In genomic region chr2:30622452-30622851, GRCh38 we compare ENCODE assay signal across 18 cellular contexts.
DNase-seq lines count a peak whose midpoint lies in the region; ATAC-seq and TF ChIP-seq lines count a peak whose summit lies in the region.
"Had no signal": no experiment of that assay in that cellular context is flagged by ENCODE, and none has a peak within 500 bp of the region (broad histone marks: within the 10 kb centered on the region; RNA-seq: fewer than 3 reads in every experiment).

No MANE protein-coding gene starts in this region.

- H3K36me3 ChIP-seq in DND-41 (ENCODE audit: insufficient read depth, low read length) = no peaks in the 10 kb centered on the region
- H3K36me3 ChIP-seq in trophoblast cell (ENCODE audit: control insufficient read depth in 1 of 2, insufficient read depth in 2 of 2, low read length in 2 of 2) = no peaks in the 10 kb centered on the region
- H3K36me3 ChIP-seq: gastrocnemius medialis, ovary had no signal

- H3K9me3 Mint-ChIP-seq in activated naive CD4-positive, alpha-beta T cell treated with anti-CD3 and anti-CD28 coated beads, Interleukin-2, amount 50 U/mL, for 72 hours = no peaks in the 10 kb centered on the region
- peaks cover 0 to 8% (median 0%) of the 10 kb centered on the region in 3 donors for H3K9me3 Mint-ChIP-seq in T-cell

- POLR2A ChIA-PET in T-cell (lab: Charles Lee) = interaction anchor here in 1 of 2 donors (0.7 kb wide), 1 partner anchor 71 kb away, joined by 3 read pairs; no protein-coding TSS in a partner anchor

- peaks cover 14% of the 10 kb centered on the region for H3K79me1 ChIP-seq in trophoblast cell (ENCODE audit: low read length)

- H2AFZ ChIP-seq in DND-41 (ENCODE audit: low read depth, low read length) (no peak overlapping the region), trophoblast cell (ENCODE audit: insufficient read depth, low read length, poor library complexity) (no peak overlapping the region)

- H2AK5ac ChIP-seq in trophoblast cell (ENCODE audit: low read length) = peak overlapping the region; percentile 7

- peak overlapping the region; percentile 74 for H2BK12ac ChIP-seq in trophoblast cell (ENCODE audit: low read length)

- peak overlapping the region; percentile 10 for H3K4ac ChIP-seq in trophoblast cell (ENCODE audit: low read depth, low read length)

- peak overlapping the region; percentile 1 for H4K8ac ChIP-seq in trophoblast cell (ENCODE audit: low read depth, low read length)

- H3K18ac ChIP-seq in trophoblast cell (ENCODE audit: low read length) = peak overlapping the region; percentile 2

- no peak overlapping the region for H3K27ac ChIP-seq in DND-41 (ENCODE audit: low read length)
- peak overlapping the region; percentile 92 for H3K27ac ChIP-seq in trophoblast cell (ENCODE audit: low read depth, low read length)
- H3K27ac ChIP-seq: gastrocnemius medialis, ovary, SK-N-MC had no signal

- DNase-seq in activated naive CD4-positive, alpha-beta T cell treated with anti-CD3 and anti-CD28 coated beads, Interleukin-2, amount 50 U/mL, for 72 hours (ENCODE audit: low spot score in 2 of 2) = no peak
- no peak for DNase-seq in activated naive CD4-positive, alpha-beta T cell (lab: John Stamatoyannopoulos, UW)
- peak; percentile 10 for DNase-seq in DND-41
- DNase-seq in T-cell = peak in 17 of 34 experiments; percentile 1 to 29 (median 11)
- peak; percentile 42 to 64 for DNase-seq in trophoblast cell
- DNase-seq in NOMO-1 treated with dmso at 0.1 percent for 144 hours (lab: John Stamatoyannopoulos, UW; ENCODE audit: unreplicated experiment) = no peak
- DNase-seq: activated gamma-delta T cell treated with Interleukin-2 at 50 U/mL for 16 hours; effector CD4-positive, alpha-beta T cell; gastrocnemius medialis; IMR-90; kidney glomerular epithelial cell; mesenchymal stem cell; NCI-H1694; ovary had no signal

- no CpG with 5 or more reads among the region's 4 CpGs for WGBS in trophoblast cell (ENCODE audit: extremely low coverage, insufficient coverage, insufficient read length)

- H4K20me1 ChIP-seq in DND-41 (ENCODE audit: insufficient read depth, low read length) = no peaks in the 10 kb centered on the region

- H3K36me3 Mint-ChIP-seq in activated naive CD4-positive, alpha-beta T cell treated with anti-CD3 and anti-CD28 coated beads, Interleukin-2, amount 50 U/mL, for 72 hours = peaks cover 15 to 31% of the 10 kb centered on the region in 2 donors
- peaks cover 23% of the 10 kb centered on the region for H3K36me3 Mint-ChIP-seq in T-cell

- H3K4me3 ChIP-seq in DND-41 (ENCODE audit: low read depth in 1 of 2, low read length in 2 of 2) (no peak overlapping the region), trophoblast cell (ENCODE audit: low read depth, low read length) (no peak overlapping the region)
- H3K4me3 ChIP-seq: gastrocnemius medialis, ovary, SK-N-MC had no signal

- H3K27me3 ChIP-seq in DND-41 (ENCODE audit: insufficient read depth, low read length, poor library complexity) (no peaks in the 10 kb centered on the region), trophoblast cell (ENCODE audit: insufficient read depth, low read length) (no peaks in the 10 kb centered on the region)
- H3K27me3 ChIP-seq: gastrocnemius medialis, ovary had no signal

- peak overlapping the region; percentile 76 for H2BK120ac ChIP-seq in trophoblast cell (ENCODE audit: insufficient read depth, low read length, poor library complexity)

- H3K27ac Mint-ChIP-seq in activated naive CD4-positive, alpha-beta T cell treated with anti-CD3 and anti-CD28 coated beads, Interleukin-2, amount 50 U/mL, for 72 hours = peak overlapping the region; percentile 4 to 31
- peak overlapping the region in 1 of 2 donors; percentile 18 for H3K27ac Mint-ChIP-seq in T-cell

- CTCF ChIA-PET in T-cell (lab: Charles Lee) = interaction anchor here (0.7 kb wide), 2 partner anchors 219 to 730 kb away, joined by 5 read pairs; no protein-coding TSS in a partner anchor

- no peak overlapping the region for H4K12ac ChIP-seq in trophoblast cell (ENCODE audit: low read depth, low read length)

- no peak overlapping the region for H3K4me3 Mint-ChIP-seq in T-cell

- ATAC-seq in activated naive CD4-positive, alpha-beta T cell treated with anti-CD3 and anti-CD28 coated beads, Interleukin-2, amount 50 U/mL, for 72 hours = no peak
- peak; percentile 60; the same call in 2 of the 3 replicates for ATAC-seq in DND-41 (ENCODE audit: insufficient read depth, low read depth)
- peak in 3 of 4 experiments; percentile 56 to 78 (median 75) for ATAC-seq in T-cell (replicated peaks in 1 of 4)
- no peak for ATAC-seq in HG03025 (IDR thresholded peaks at IDR 0.05; ENCODE audit: low FRiP score, unreplicated experiment)
- ATAC-seq: esophagus mucosa, gastrocnemius medialis, sciatic nerve had no signal

- peaks cover 13 to 32% (median 19%) of the 10 kb centered on the region in 3 donors for H3K4me1 Mint-ChIP-seq in T-cell

- no peaks in the 10 kb centered on the region for H3K27me3 Mint-ChIP-seq in T-cell

- TF ChIP-seq CTCF in DND-41 (IDR thresholded peaks at IDR 0.05; ENCODE audit: borderline replicate concordance, extremely low read depth, low read length, poor library complexity, severe bottlenecking) = no peak

- peak overlapping the region; percentile 73 for H3K14ac ChIP-seq in trophoblast cell (ENCODE audit: low read length)

- no peak overlapping the region for H3K4me2 ChIP-seq in DND-41 (ENCODE audit: insufficient read depth, low read length)
- H3K4me2 ChIP-seq in trophoblast cell (ENCODE audit: low read length) = no peak overlapping the region

- peak overlapping the region; percentile 74 for H2BK5ac ChIP-seq in trophoblast cell (ENCODE audit: low read depth, low read length, poor library complexity)

- H3K23ac ChIP-seq in trophoblast cell (ENCODE audit: low read length) = no peak overlapping the region

- H3K4me1 ChIP-seq in DND-41 (ENCODE audit: insufficient read depth, low read length) (no peaks in the 10 kb centered on the region; the same call in 1 of the 2 replicates), trophoblast cell (ENCODE audit: control insufficient read depth in 1 of 2, insufficient read depth in 2 of 2, low read length in 2 of 2) (peaks cover 13 to 15% of the 10 kb centered on the region in 2 experiments)
- H3K4me1 ChIP-seq: gastrocnemius medialis had no signal

- H3K9me3 ChIP-seq in DND-41 (ENCODE audit: insufficient read depth, low read length, severe bottlenecking) (no peaks in the 10 kb centered on the region), trophoblast cell (ENCODE audit: insufficient read depth, low read depth, low read length) (no peaks in the 10 kb centered on the region)
- H3K9me3 ChIP-seq: gastrocnemius medialis, ovary had no signal

- H3K9ac ChIP-seq in DND-41 (ENCODE audit: low read depth, low read length) = no peak overlapping the region
- H3K9ac ChIP-seq in trophoblast cell (ENCODE audit: low read length) = no peak overlapping the region

- H3K79me2 ChIP-seq in DND-41 (ENCODE audit: insufficient read depth, low read length) = no peaks in the 10 kb centered on the region
- no peaks in the 10 kb centered on the region for H3K79me2 ChIP-seq in trophoblast cell (ENCODE audit: control insufficient read depth, insufficient read depth, low read length, poor library complexity)

- peak overlapping the region; percentile 82 for H4K91ac ChIP-seq in trophoblast cell (ENCODE audit: low read depth, low read length)

Comparison
In these comparisons a context has a peak if more than half of its experiments do, and no peak if none do; other contexts are left out.
1. ATAC-seq: peak in DND-41 (single experiment) and T-cell (3 of 4); none in activated naive CD4-positive, alpha-beta T cell treated with anti-CD3 and anti-CD28 coated beads, Interleukin-2, amount 50 U/mL, for 72 hours (0 of 2) and HG03025 (single experiment).
2. DNase-seq: peak in DND-41 (single experiment) and trophoblast cell (2 of 2); none in activated naive CD4-positive, alpha-beta T cell treated with anti-CD3 and anti-CD28 coated beads, Interleukin-2, amount 50 U/mL, for 72 hours (0 of 2), activated naive CD4-positive, alpha-beta T cell (0 of 4) and NOMO-1 treated with dmso at 0.1 percent for 144 hours (single experiment).